In the genomic region with DNA sequence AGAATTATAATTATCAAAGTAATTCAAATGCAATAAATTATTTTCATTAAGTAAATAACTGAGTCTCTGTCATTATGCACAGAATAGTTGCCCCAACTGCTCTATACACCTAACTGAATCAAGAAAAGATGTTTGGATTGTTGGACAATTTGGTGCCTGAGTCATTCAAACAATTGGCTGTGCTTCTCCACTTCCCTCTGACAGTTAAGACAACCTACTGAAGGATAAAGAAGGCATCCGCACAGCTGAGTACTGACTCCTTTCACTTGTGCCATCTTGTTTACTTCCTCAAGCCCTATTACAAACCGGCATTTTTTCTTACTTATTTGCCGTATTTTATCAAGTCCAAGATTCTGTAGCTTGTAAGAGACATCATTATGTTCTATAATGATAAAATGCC, we compare ENCODE assay signal across 26 cellular contexts.
"Had no signal": no experiment of that assay in that cellular context is flagged by ENCODE, and none has a peak within 500 bp of the region (broad histone marks: within the 10 kb centered on the region; RNA-seq: fewer than 3 reads in every experiment).

No MANE protein-coding gene starts in this region.

- H3K27ac ChIP-seq: coronary artery, esophagus squamous epithelium, gastrocnemius medialis, right lobe of liver, stomach, suprapubic skin, transverse colon had no signal

- H3K36me3 ChIP-seq: esophagus squamous epithelium, gastrocnemius medialis, right lobe of liver, stomach, suprapubic skin, transverse colon had no signal

- DNase-seq: activated CD4-positive, alpha-beta T cell treated with anti-CD3 and anti-CD28 coated beads for 4 hours; activated CD4-positive, alpha-beta T cell treated with anti-CD3 and anti-CD28 coated beads, Interleukin-2, amount 50 U/mL, for 48 hours; activated CD4-positive, CD25-positive, alpha-beta regulatory T cell; activated naive CD4-positive, alpha-beta T cell treated with anti-CD3 and anti-CD28 coated beads for 36 hours; activated naive CD8-positive, alpha-beta T cell treated with anti-CD3 and anti-CD28 coated beads, Interleukin-2, amount 10 ng/mL, durations not matched to agents 7 days and 5 days; activated T-cell treated with anti-CD3 and anti-CD28 coated beads, Interleukin-2, amount 50 U/mL, for 48 hours; amniotic stem cell; cerebellar nuclear complex; esophagus squamous epithelium; gastrocnemius medialis; hippocampal formation; islet precursor cell; left colon; naive B cell; nucleus accumbens; posterior cingulate gyrus; right lobe of liver; small intestine; stimulated activated CD4-positive, alpha-beta T cell treated with anti-CD3 and anti-CD28 coated beads, Interleukin-15, amount 100 ng/mL, for 24 hours; stomach; T-helper 17 cell; transverse colon had no signal

- H3K9me3 ChIP-seq: esophagus squamous epithelium, gastrocnemius medialis, right lobe of liver, stomach, suprapubic skin, transverse colon had no signal

- FAIRE-seq: small intestine, urothelium cell line had no signal

- ATAC-seq: gastrocnemius medialis; left colon; right lobe of liver; stimulated activated memory B cell treated with anti-CD40 and anti-IgM and Interleukin-4, amounts not matched to agents 10 μg/mL and 1 μg/mL and 100 μg/mL, for 72 hours; T-helper 17 cell had no signal

- H3K27me3 ChIP-seq: gastrocnemius medialis, right lobe of liver, stomach, suprapubic skin, transverse colon had no signal

- H3K4me1 ChIP-seq: esophagus squamous epithelium, gastrocnemius medialis, right lobe of liver, stomach, suprapubic skin, transverse colon had no signal

- H3K4me3 ChIP-seq: coronary artery, esophagus squamous epithelium, gastrocnemius medialis, right lobe of liver, stomach, suprapubic skin, transverse colon had no signal
